Comparison of ENCODE assay signal across 16 cellular contexts in the genomic region with DNA sequence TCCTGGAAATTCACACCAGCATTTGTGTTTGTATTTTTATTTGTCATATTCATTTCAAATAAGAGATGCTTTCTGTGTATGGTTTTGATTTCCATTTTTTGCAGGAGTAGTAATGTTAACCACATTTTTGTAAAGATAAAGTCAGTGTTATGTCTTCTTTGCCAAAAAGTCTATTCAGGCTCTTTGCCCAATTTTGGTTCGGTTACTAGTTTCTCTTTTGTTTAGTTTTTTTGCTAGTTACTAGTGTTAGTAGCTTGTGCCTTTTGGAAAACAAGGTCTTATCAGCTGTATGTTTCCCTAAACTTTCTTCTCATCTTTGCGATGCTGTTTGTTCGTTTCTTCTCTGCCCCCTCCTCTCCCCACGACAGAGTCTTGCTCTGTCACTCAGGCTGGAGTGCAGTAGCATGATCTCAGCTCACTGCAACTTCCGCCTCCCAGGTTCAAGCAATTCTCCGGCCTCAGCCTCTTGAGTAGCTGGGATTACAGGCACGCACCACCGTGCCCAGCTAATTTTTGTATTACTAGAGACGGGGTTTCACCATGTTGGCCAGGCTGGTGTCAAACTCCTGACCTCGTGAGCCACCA.
DNase-seq lines count a peak whose midpoint lies in the region; ATAC-seq, FAIRE-seq and TF ChIP-seq lines count a peak whose summit lies in the region.
"Had no signal": no experiment of that assay in that cellular context is flagged by ENCODE, and none has a peak within 500 bp of the region (broad histone marks: within the 10 kb centered on the region; RNA-seq: fewer than 3 reads in every experiment).

No MANE protein-coding gene starts in this region.

- peak overlapping the region; percentile 12 for H3K4me3 Mint-ChIP-seq in activated naive CD4-positive, alpha-beta T cell treated with anti-CD3 and anti-CD28 coated beads, Interleukin-2, amount 50 U/mL, for 24 hours
- no peak overlapping the region for H3K4me3 Mint-ChIP-seq in activated naive CD4-positive, alpha-beta T cell treated with anti-CD3 and anti-CD28 coated beads for 36 hours
- peak overlapping the region; percentile 33 for H3K4me3 Mint-ChIP-seq in activated naive CD8-positive, alpha-beta T cell treated with anti-CD3 and anti-CD28 coated beads for 36 hours

- FAIRE-seq in GM12892 (lab: Jason Lieb, UNC) = no peak

- intact Hi-C loops in activated naive CD4-positive, alpha-beta T cell treated with anti-CD3 and anti-CD28 coated beads for 36 hours (cut with micrococcal nuclease) = no loop called here

- TF ChIP-seq CTCF in fibroblast of pulmonary artery (IDR thresholded peaks at IDR 0.05; ENCODE audit: low read length, missing control alignments) = no peak

- H3K4me3 ChIP-seq in fibroblast of pulmonary artery (replicated peaks; ENCODE audit: low read depth, low read length) = peak overlapping the region; percentile 17
- H3K4me3 ChIP-seq: vagina had no signal

- CTCF ChIA-PET in activated naive CD4-positive, alpha-beta T cell treated with anti-CD3 and anti-CD28 coated beads for 36 hours (lab: Charles Lee) = interaction anchor here (0.6 to 1.2 kb wide), 2 partner anchors 9 to 11 kb away, joined by 3 to 4 read pairs; no protein-coding TSS in a partner anchor

- peaks cover 3% of the 10 kb centered on the region for H3K36me3 Mint-ChIP-seq in activated naive CD4-positive, alpha-beta T cell treated with anti-CD3 and anti-CD28 coated beads, Interleukin-2, amount 50 U/mL, for 24 hours
- peaks cover 23% of the 10 kb centered on the region for H3K36me3 Mint-ChIP-seq in activated naive CD4-positive, alpha-beta T cell treated with anti-CD3 and anti-CD28 coated beads for 36 hours (ENCODE audit: low read depth)
- H3K36me3 Mint-ChIP-seq in activated naive CD8-positive, alpha-beta T cell treated with anti-CD3 and anti-CD28 coated beads for 36 hours = peaks cover 34% of the 10 kb centered on the region

- peaks cover 59% of the 10 kb centered on the region for H3K4me1 Mint-ChIP-seq in activated naive CD4-positive, alpha-beta T cell treated with anti-CD3 and anti-CD28 coated beads, Interleukin-2, amount 50 U/mL, for 24 hours
- H3K4me1 Mint-ChIP-seq in activated naive CD4-positive, alpha-beta T cell treated with anti-CD3 and anti-CD28 coated beads for 36 hours (ENCODE audit: low read depth) = peaks cover 55% of the 10 kb centered on the region
- H3K4me1 Mint-ChIP-seq in activated naive CD8-positive, alpha-beta T cell treated with anti-CD3 and anti-CD28 coated beads for 36 hours = peaks cover 51% of the 10 kb centered on the region

- H3K27me3 Mint-ChIP-seq in activated naive CD4-positive, alpha-beta T cell treated with anti-CD3 and anti-CD28 coated beads, Interleukin-2, amount 50 U/mL, for 24 hours = no peaks in the 10 kb centered on the region
- no peaks in the 10 kb centered on the region for H3K27me3 Mint-ChIP-seq in activated naive CD4-positive, alpha-beta T cell treated with anti-CD3 and anti-CD28 coated beads for 36 hours (ENCODE audit: low read depth)
- no peaks in the 10 kb centered on the region for H3K27me3 Mint-ChIP-seq in activated naive CD8-positive, alpha-beta T cell treated with anti-CD3 and anti-CD28 coated beads for 36 hours

- no peak for DNase-seq in activated naive CD4-positive, alpha-beta T cell treated with anti-CD3 and anti-CD28 coated beads for 36 hours
- DNase-seq in activated naive CD8-positive, alpha-beta T cell treated with anti-CD3 and anti-CD28 coated beads for 36 hours = no peak
- DNase-seq in fibroblast of pulmonary artery (ENCODE audit: low read depth) (peak; percentile 20), stromal cell of bone marrow (ENCODE audit: low read depth) (peak; percentile 22), GM12892 (ENCODE audit: insufficient read length) (no peak)
- DNase-seq: aorta; DMS53; glutamatergic neuron; NCI-H1930; NCI-H774; Right ventricle myocardium superior; stimulated activated CD4-positive, alpha-beta T cell treated with anti-CD3 and anti-CD28 coated beads, Interleukin-1b, Interleukin-23, amount 100 ng/mL, for 48 hours had no signal

- H3K9me3 Mint-ChIP-seq in activated naive CD4-positive, alpha-beta T cell treated with anti-CD3 and anti-CD28 coated beads, Interleukin-2, amount 50 U/mL, for 24 hours = no peaks in the 10 kb centered on the region
- H3K9me3 Mint-ChIP-seq in activated naive CD4-positive, alpha-beta T cell treated with anti-CD3 and anti-CD28 coated beads for 36 hours = no peaks in the 10 kb centered on the region
- no peaks in the 10 kb centered on the region for H3K9me3 Mint-ChIP-seq in activated naive CD8-positive, alpha-beta T cell treated with anti-CD3 and anti-CD28 coated beads for 36 hours

- TF ChIP-seq POLR2A in GM12892 (IDR thresholded peaks at IDR 0.05; ENCODE audit: low read depth, low read length) = no peak

- peak overlapping the region; percentile 5 for H3K27ac Mint-ChIP-seq in activated naive CD4-positive, alpha-beta T cell treated with anti-CD3 and anti-CD28 coated beads, Interleukin-2, amount 50 U/mL, for 24 hours
- no peak overlapping the region for H3K27ac Mint-ChIP-seq in activated naive CD4-positive, alpha-beta T cell treated with anti-CD3 and anti-CD28 coated beads for 36 hours
- H3K27ac Mint-ChIP-seq in activated naive CD8-positive, alpha-beta T cell treated with anti-CD3 and anti-CD28 coated beads for 36 hours = peak overlapping the region; percentile 7

- no peak for ATAC-seq in GM19452 (IDR thresholded peaks at IDR 0.05; ENCODE audit: unreplicated experiment)
- no peak for ATAC-seq in HG03442 (IDR thresholded peaks at IDR 0.05; ENCODE audit: unreplicated experiment)

Comparison
In these comparisons a context has a peak if more than half of its experiments do, and no peak if none do; other contexts are left out.
1. DNase-seq: peak in fibroblast of pulmonary artery (single experiment) and stromal cell of bone marrow (single experiment); none in activated naive CD4-positive, alpha-beta T cell treated with anti-CD3 and anti-CD28 coated beads for 36 hours (single experiment), activated naive CD8-positive, alpha-beta T cell treated with anti-CD3 and anti-CD28 coated beads for 36 hours (single experiment) and GM12892 (single experiment).